1 cellular context compared by ENCODE assay signal in the genomic region with DNA sequence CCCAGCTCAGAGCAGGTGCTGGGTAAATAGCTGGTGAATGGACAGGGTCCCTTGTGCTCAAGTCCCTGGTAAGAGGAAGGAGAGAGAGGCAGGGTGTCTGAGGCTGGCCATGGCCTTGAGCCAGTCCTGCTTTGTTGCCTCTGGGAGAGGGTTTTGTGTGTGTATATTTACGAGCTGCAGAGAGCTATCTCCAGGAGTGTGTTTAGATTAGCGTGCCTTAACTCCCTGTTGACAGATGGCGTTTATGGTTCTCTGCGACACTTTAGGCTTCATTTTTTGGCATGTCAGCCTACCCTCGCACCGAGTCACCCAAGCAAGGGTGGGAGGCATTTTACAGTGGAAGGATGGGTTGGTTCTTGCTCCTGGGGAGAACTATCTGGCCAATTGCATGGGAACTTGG.
TF ChIP-seq lines count a peak whose summit lies in the region.

No MANE protein-coding gene starts in this region.

TF ChIP-seq in H1, 55 proteins besides CTCF, POLR2A, EP300 and RAD21 (continued from another document):
- TF ChIP-seq, protein P1, sequence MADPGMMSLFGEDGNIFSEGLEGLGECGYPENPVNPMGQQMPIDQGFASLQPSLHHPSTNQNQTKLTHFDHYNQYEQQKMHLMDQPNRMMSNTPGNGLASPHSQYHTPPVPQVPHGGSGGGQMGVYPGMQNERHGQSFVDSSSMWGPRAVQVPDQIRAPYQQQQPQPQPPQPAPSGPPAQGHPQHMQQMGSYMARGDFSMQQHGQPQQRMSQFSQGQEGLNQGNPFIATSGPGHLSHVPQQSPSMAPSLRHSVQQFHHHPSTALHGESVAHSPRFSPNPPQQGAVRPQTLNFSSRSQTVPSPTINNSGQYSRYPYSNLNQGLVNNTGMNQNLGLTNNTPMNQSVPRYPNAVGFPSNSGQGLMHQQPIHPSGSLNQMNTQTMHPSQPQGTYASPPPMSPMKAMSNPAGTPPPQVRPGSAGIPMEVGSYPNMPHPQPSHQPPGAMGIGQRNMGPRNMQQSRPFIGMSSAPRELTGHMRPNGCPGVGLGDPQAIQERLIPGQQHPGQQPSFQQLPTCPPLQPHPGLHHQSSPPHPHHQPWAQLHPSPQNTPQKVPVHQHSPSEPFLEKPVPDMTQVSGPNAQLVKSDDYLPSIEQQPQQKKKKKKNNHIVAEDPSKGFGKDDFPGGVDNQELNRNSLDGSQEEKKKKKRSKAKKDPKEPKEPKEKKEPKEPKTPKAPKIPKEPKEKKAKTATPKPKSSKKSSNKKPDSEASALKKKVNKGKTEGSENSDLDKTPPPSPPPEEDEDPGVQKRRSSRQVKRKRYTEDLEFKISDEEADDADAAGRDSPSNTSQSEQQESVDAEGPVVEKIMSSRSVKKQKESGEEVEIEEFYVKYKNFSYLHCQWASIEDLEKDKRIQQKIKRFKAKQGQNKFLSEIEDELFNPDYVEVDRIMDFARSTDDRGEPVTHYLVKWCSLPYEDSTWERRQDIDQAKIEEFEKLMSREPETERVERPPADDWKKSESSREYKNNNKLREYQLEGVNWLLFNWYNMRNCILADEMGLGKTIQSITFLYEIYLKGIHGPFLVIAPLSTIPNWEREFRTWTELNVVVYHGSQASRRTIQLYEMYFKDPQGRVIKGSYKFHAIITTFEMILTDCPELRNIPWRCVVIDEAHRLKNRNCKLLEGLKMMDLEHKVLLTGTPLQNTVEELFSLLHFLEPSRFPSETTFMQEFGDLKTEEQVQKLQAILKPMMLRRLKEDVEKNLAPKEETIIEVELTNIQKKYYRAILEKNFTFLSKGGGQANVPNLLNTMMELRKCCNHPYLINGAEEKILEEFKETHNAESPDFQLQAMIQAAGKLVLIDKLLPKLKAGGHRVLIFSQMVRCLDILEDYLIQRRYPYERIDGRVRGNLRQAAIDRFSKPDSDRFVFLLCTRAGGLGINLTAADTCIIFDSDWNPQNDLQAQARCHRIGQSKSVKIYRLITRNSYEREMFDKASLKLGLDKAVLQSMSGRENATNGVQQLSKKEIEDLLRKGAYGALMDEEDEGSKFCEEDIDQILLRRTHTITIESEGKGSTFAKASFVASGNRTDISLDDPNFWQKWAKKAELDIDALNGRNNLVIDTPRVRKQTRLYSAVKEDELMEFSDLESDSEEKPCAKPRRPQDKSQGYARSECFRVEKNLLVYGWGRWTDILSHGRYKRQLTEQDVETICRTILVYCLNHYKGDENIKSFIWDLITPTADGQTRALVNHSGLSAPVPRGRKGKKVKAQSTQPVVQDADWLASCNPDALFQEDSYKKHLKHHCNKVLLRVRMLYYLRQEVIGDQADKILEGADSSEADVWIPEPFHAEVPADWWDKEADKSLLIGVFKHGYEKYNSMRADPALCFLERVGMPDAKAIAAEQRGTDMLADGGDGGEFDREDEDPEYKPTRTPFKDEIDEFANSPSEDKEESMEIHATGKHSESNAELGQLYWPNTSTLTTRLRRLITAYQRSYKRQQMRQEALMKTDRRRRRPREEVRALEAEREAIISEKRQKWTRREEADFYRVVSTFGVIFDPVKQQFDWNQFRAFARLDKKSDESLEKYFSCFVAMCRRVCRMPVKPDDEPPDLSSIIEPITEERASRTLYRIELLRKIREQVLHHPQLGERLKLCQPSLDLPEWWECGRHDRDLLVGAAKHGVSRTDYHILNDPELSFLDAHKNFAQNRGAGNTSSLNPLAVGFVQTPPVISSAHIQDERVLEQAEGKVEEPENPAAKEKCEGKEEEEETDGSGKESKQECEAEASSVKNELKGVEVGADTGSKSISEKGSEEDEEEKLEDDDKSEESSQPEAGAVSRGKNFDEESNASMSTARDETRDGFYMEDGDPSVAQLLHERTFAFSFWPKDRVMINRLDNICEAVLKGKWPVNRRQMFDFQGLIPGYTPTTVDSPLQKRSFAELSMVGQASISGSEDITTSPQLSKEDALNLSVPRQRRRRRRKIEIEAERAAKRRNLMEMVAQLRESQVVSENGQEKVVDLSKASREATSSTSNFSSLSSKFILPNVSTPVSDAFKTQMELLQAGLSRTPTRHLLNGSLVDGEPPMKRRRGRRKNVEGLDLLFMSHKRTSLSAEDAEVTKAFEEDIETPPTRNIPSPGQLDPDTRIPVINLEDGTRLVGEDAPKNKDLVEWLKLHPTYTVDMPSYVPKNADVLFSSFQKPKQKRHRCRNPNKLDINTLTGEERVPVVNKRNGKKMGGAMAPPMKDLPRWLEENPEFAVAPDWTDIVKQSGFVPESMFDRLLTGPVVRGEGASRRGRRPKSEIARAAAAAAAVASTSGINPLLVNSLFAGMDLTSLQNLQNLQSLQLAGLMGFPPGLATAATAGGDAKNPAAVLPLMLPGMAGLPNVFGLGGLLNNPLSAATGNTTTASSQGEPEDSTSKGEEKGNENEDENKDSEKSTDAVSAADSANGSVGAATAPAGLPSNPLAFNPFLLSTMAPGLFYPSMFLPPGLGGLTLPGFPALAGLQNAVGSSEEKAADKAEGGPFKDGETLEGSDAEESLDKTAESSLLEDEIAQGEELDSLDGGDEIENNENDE (IDR thresholded peaks at IDR 0.05; ENCODE audit: insufficient replicate concordance, low read length) = no peak
- TF ChIP-seq MAX (IDR thresholded peaks at IDR 0.05) (no peak), SIN3A (conservative IDR thresholded peaks at IDR 0.05 in 1 of 2, IDR thresholded peaks at IDR 0.05 in 1 of 2; ENCODE audit: low read depth in 1 of 2, low read length in 2 of 2) (no peak), ATF2 (IDR thresholded peaks at IDR 0.05; ENCODE audit: low read length) (no peak), FOSL1 (IDR thresholded peaks at IDR 0.05; ENCODE audit: insufficient read depth, low read depth, low read length) (no peak), SP4 (IDR thresholded peaks at IDR 0.05; ENCODE audit: low read length) (no peak), SRF (IDR thresholded peaks at IDR 0.05; ENCODE audit: low read depth, low read length) (no peak), CHD2 (IDR thresholded peaks at IDR 0.05; ENCODE audit: low read length) (no peak), PHF8 (conservative IDR thresholded peaks at IDR 0.05; ENCODE audit: low read depth, low read length) (no peak), CEBPB (IDR thresholded peaks at IDR 0.05; ENCODE audit: low read depth, low read length) (no peak), BCL11A (IDR thresholded peaks at IDR 0.05; ENCODE audit: low read depth in 2 of 2, low read length in 2 of 2) (no peak), ZNF274 (IDR thresholded peaks at IDR 0.05; ENCODE audit: borderline replicate concordance, extremely low read depth, low read length) (no peak), CBX8 (IDR thresholded peaks at IDR 0.05; ENCODE audit: borderline replicate concordance, low read depth, low read length) (no peak), BRCA1 (IDR thresholded peaks at IDR 0.05; ENCODE audit: low read depth, low read length) (no peak), CTBP2 (IDR thresholded peaks at IDR 0.05; ENCODE audit: borderline replicate concordance, insufficient read depth, insufficient read length, low read length) (no peak)
